4 cellular contexts compared by ENCODE assay signal in genomic region chr13:76326343-76326742, GRCh38.
"Had no signal": no experiment of that assay in that cellular context is flagged by ENCODE, and none has a peak within 500 bp of the region (broad histone marks: within the 10 kb centered on the region; RNA-seq: fewer than 3 reads in every experiment).

No MANE protein-coding gene starts in this region.

- H3K4me1 Mint-ChIP-seq: GM23338, H9 had no signal

- H3K4me3 Mint-ChIP-seq: GM23338, H9 had no signal

- H3K4me3 ChIP-seq: GM23338 had no signal

- H2AFZ ChIP-seq: GM23338 had no signal

- H3K4me2 ChIP-seq: GM23338 had no signal

- DNase-seq: H9, HCEC 1CT, IMR-90 had no signal

- H3K27ac Mint-ChIP-seq: GM23338, H9 had no signal

- H3K9me3 Mint-ChIP-seq: GM23338, H9 had no signal
